In the genomic region with DNA sequence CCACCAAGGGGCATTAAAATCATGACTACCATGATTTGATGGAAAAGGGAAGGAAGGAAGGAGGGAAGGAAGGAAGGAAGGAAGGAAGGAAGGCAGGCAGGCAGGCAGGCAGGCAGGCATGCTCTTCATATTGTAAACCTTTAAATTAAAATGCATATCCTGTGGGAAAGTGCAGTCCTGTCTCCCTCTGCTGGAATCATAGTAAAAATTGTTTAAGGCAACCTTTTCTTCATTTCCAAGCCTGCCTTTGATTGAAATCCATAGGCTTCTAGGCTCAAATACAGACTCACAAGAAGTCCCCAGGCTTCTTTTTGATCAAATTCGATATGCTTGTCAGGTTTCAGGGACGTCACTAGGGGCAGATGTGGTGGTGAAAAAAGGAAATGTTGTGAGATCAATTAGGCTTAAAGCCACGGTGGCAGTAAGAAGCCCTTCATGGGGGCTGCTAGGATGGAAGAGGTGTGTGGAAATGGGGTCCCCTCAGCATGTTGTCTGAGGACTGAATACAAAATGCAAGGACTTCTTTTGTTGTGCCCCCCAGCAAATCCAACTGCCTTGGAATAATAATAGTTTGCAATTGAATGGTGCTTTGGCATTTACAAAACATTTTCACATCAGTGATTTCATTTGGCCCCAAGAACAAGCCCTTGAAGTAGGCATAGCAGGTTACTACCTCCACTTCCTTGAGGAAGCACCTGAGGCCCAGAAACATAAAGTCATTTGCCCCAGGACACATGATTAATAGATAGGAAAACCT, we compare ENCODE assay signal across 7 cellular contexts. TPM values are rescaled to one million over a fixed set of nuclear protein-coding genes. Genes with fewer than 3 reads are reported as not detected.
DNase-seq lines count a peak whose midpoint lies in the region; TF ChIP-seq lines count a peak whose summit lies in the region.

No MANE protein-coding gene starts in this region.

- no peak overlapping the region for H3K9ac ChIP-seq in Loucy (ENCODE audit: low read depth, low read length, poor library complexity, severe bottlenecking)

- peak; percentile 60 for TF ChIP-seq CTCF in Loucy (conservative IDR thresholded peaks at IDR 0.05; ENCODE audit: low read length)

- peaks cover 53% of the 10 kb centered on the region for H3K4me1 ChIP-seq in Loucy (ENCODE audit: insufficient read depth, low read length, poor library complexity, severe bottlenecking)

- H3K27me3 ChIP-seq in Loucy (ENCODE audit: insufficient read depth, low read length, poor library complexity, severe bottlenecking): no peaks in the 10 kb centered on the region

- peak; percentile 56 for DNase-seq in GM03348 (ENCODE audit: low spot score)
- peak; percentile 62 for DNase-seq in SHP77 treated with DMSO at 0.1 percent for 48 hours (lab: John Stamatoyannopoulos, UW)
- peak; percentile 79 for DNase-seq in fibroblast of peridontal ligament (ENCODE audit: extremely low read depth)
- DNase-seq in pons (ENCODE audit: low spot score): peak; percentile 55
- DNase-seq in mucosa of gallbladder (ENCODE audit: low spot score): no peak
- DNase-seq in OCI-M2 (lab: John Stamatoyannopoulos, UW; ENCODE audit: unreplicated experiment): no peak

- no peak overlapping the region for H3K4me3 ChIP-seq in Loucy (ENCODE audit: low read length, poor library complexity, severe bottlenecking)

- H3K36me3 ChIP-seq in Loucy (ENCODE audit: insufficient read depth, low read length): no peaks in the 10 kb centered on the region

- H2AFZ ChIP-seq in Loucy (ENCODE audit: low read length): no peak overlapping the region

- no peaks in the 10 kb centered on the region for H3K9me3 ChIP-seq in Loucy (ENCODE audit: insufficient read depth, low read depth, low read length)

- no peaks in the 10 kb centered on the region for H3K9me2 ChIP-seq in Loucy (replicated peaks; ENCODE audit: low read depth, low read length)

- no peaks in the 10 kb centered on the region for H3F3A ChIP-seq in Loucy (ENCODE audit: low read depth)

- H3K4me2 ChIP-seq in Loucy (ENCODE audit: low read depth, low read length, poor library complexity, severe bottlenecking): peak overlapping the region; percentile 38

- H4K20me1 ChIP-seq in Loucy (ENCODE audit: insufficient read depth, low read length, poor library complexity, severe bottlenecking): no peaks in the 10 kb centered on the region

- H3K79me2 ChIP-seq in Loucy (ENCODE audit: insufficient read depth, low read length): no peaks in the 10 kb centered on the region

RNA-seq across cellular contexts. Expression of a gene that starts 25.6 kb away (rescaled TPM):
- not detected for total RNA-seq in mucosa of gallbladder

Comparison
In these comparisons a context has a peak if more than half of its experiments do, and no peak if none do; other contexts are left out.
1. DNase-seq: peak in GM03348 (single experiment), SHP77 treated with DMSO at 0.1 percent for 48 hours (single experiment), fibroblast of peridontal ligament (single experiment) and pons (single experiment); none in mucosa of gallbladder (single experiment) and OCI-M2 (single experiment).